9 cellular contexts compared by ENCODE assay signal in the genomic region with DNA sequence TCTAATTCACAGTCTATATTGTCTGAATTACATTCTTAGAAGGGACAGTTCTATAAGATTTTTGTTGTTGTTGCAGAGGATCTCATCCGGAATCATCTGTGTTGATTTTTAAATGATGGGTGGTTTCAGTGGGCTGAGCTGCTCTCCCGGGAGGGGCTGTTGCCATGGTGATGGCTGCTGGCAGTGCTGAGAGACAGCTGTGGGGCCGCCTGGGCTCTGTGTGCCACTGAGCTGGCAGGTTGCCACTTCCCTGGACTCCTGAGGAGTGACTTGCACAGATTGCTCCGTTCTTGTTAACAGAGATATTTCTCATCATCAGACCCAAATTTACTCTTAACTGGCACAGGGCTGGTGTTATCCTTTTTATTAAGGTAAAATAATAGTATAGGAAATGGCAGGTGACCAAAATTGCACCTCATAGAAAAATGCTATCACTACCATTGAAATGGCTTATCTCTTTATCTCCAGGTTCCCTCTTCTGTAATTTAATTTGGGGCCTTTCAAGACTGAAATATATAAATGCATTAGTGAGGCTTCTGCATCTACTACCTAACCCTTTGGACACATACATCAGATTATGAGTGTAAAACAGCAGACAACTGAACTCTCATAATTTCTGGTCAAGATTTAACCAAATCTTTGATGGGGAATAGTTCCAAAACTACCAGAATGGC.
DNase-seq lines count a peak whose midpoint lies in the region; ATAC-seq and FAIRE-seq lines count a peak whose summit lies in the region.
"Had no signal": no experiment of that assay in that cellular context is flagged by ENCODE, and none has a peak within 500 bp of the region (broad histone marks: within the 10 kb centered on the region; RNA-seq: fewer than 3 reads in every experiment).

No MANE protein-coding gene starts in this region.

- no peak for ATAC-seq in HG02623 (IDR thresholded peaks at IDR 0.05; ENCODE audit: unreplicated experiment)
- ATAC-seq in HG03159 (IDR thresholded peaks at IDR 0.05; ENCODE audit: unreplicated experiment): no peak
- ATAC-seq: T-helper 17 cell had no signal

- DNase-seq in COR-L47 (lab: John Stamatoyannopoulos, UW) (peak; percentile 99), NCI-H146 (lab: John Stamatoyannopoulos, UW) (peak; percentile 86), astrocyte of the hippocampus (ENCODE audit: low read depth, low spot score) (peak; percentile 82), midbrain (lab: John Stamatoyannopoulos, UW) (peak; percentile 94), SW480 (ENCODE audit: low spot score) (no peak), HTR-8/SVneo (ENCODE audit: insufficient read length, low spot score) (no peak)
- DNase-seq: T-helper 17 cell had no signal

- FAIRE-seq in HTR-8/SVneo (lab: Jason Lieb, UNC): no peak

Comparison
In these comparisons a context has a peak if more than half of its experiments do, and no peak if none do; other contexts are left out.
1. DNase-seq: peak in COR-L47 (single experiment), NCI-H146 (single experiment), astrocyte of the hippocampus (single experiment) and midbrain (single experiment); none in SW480 (single experiment) and HTR-8/SVneo (single experiment).